ENCODE assay signal across 8 cellular contexts in the genomic region with DNA sequence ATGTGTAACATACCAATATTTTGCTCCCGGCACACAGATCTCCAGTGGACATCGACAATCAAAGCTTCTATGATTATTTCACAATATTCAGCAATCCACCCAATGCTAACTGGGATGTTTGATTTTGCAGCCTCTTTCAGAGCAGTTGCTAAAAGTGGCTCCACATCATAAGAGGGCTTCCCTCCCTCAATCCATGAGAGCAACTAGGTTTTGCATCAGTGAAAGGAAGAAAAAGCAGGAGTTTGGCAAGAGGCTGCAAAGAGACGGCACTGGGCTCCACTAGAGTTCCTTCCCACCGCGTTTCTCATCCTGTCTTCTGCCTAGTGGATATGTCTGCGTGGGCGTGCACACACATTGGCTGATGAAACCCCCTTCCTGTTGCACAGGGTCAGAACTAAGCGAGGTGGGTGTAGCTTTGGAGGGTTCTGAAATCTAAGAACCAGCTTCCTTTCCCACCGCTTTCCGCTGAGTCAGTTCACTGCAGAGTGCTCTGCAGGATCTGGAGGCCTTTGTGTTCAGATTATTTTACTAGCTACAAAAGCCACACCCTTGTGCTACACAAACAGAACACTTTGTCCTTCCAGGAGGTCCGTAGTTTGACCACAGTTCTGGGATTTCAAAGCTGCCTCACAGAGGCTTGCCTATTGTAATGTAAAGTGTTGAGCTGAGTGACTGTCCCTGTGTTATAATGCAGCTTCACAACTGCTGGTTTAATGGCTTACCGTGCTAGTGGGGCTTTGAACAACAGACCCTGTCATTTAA. TPM values are rescaled to one million over a fixed set of nuclear protein-coding genes. Genes with fewer than 3 reads are reported as not detected.
DNase-seq lines count a peak whose midpoint lies in the region; ATAC-seq lines count a peak whose summit lies in the region.

No MANE protein-coding gene starts in this region.

- H3K4me3 ChIP-seq in NT2/D1 (ENCODE audit: insufficient read length, low read depth) (no peak overlapping the region), right cardiac atrium (ENCODE audit: low read length) (peak overlapping the region; percentile 25)

- peak overlapping the region; percentile 44 for H3K9ac ChIP-seq in NT2/D1 (ENCODE audit: insufficient read length, low read depth)

- H3K9me3 ChIP-seq in NT2/D1 (ENCODE audit: insufficient read depth, low read length) (no peaks in the 10 kb centered on the region), right cardiac atrium (ENCODE audit: control insufficient read depth, low read length) (no peaks in the 10 kb centered on the region)

- 26% methylated on average over 12 of the region's 12 CpGs for WGBS in right cardiac atrium

- peak overlapping the region; percentile 98 for H3K27ac ChIP-seq in right cardiac atrium (ENCODE audit: low read length)

- DNase-seq in activated CD4-positive, CD25-positive, alpha-beta regulatory T cell (lab: John Stamatoyannopoulos, UW), result no peak
- DNase-seq in NT2/D1 (ENCODE audit: low read depth, low spot score), result peak; percentile 97
- peak in 41 of 58 donors; percentile 3 to 73 (median 29) for DNase-seq in anterior cingulate cortex (lab: John Stamatoyannopoulos, UW)
- DNase-seq in right cardiac atrium, result peak; percentile 74 to 88 (median 83)
- DNase-seq in posterior vena cava (ENCODE audit: low spot score), result peak; percentile 90

- H3K27me3 ChIP-seq in NT2/D1 (ENCODE audit: insufficient read depth, insufficient read length) (no peaks in the 10 kb centered on the region), right cardiac atrium (ENCODE audit: control insufficient read depth, insufficient read depth) (no peaks in the 10 kb centered on the region)

- H3K36me3 ChIP-seq in NT2/D1 (ENCODE audit: insufficient read depth, insufficient read length, low read length), result no peaks in the 10 kb centered on the region

- H3K4me1 ChIP-seq in NT2/D1 (ENCODE audit: insufficient read depth, insufficient read length) (peaks cover 2% of the 10 kb centered on the region), right cardiac atrium (ENCODE audit: control insufficient read depth, insufficient read depth, low read length) (peaks cover 16% of the 10 kb centered on the region)

- ATAC-seq in activated CD4-positive, CD25-positive, alpha-beta regulatory T cell treated with anti-CD3 and anti-CD28 coated beads, Interleukin-2, amount 50 U/mL, for 24 hours, result peak; percentile 39 to 41
- ATAC-seq in right cardiac atrium, result peak; percentile 97 to 98
- no peak for ATAC-seq in GM21447 (IDR thresholded peaks at IDR 0.05; ENCODE audit: unreplicated experiment)
- no peak for ATAC-seq in HG02938 (IDR thresholded peaks at IDR 0.05; ENCODE audit: unreplicated experiment)

- intact Hi-C loops in right cardiac atrium (cut with DNase I), result no loop called here
- intact Hi-C loops in posterior vena cava (cut with DNase I), result no loop called here

RNA-seq across cellular contexts. Expression of a gene that starts 28.1 kb away (rescaled TPM):
- total RNA-seq in right cardiac atrium, result 10 to 100 TPM in 3 of 4 donors, 1 to 10 TPM in 1; 9.6 to 19.7 (median 12.6) TPM
- polyA plus RNA-seq in right cardiac atrium, result 10.3 TPM
- 10 to 100 TPM; 23.9 TPM for total RNA-seq in posterior vena cava

Comparison
In these comparisons a context has a peak if more than half of its experiments do, and no peak if none do; other contexts are left out.
1. ATAC-seq: peak in activated CD4-positive, CD25-positive, alpha-beta regulatory T cell treated with anti-CD3 and anti-CD28 coated beads, Interleukin-2, amount 50 U/mL, for 24 hours (2 of 2) and right cardiac atrium (2 of 2); none in GM21447 (single experiment) and HG02938 (single experiment).
2. DNase-seq: peak in NT2/D1 (single experiment), anterior cingulate cortex (41 of 58), right cardiac atrium (3 of 3) and posterior vena cava (single experiment); none in activated CD4-positive, CD25-positive, alpha-beta regulatory T cell (0 of 4).